26 cellular contexts compared by ENCODE assay signal in the genomic region with DNA sequence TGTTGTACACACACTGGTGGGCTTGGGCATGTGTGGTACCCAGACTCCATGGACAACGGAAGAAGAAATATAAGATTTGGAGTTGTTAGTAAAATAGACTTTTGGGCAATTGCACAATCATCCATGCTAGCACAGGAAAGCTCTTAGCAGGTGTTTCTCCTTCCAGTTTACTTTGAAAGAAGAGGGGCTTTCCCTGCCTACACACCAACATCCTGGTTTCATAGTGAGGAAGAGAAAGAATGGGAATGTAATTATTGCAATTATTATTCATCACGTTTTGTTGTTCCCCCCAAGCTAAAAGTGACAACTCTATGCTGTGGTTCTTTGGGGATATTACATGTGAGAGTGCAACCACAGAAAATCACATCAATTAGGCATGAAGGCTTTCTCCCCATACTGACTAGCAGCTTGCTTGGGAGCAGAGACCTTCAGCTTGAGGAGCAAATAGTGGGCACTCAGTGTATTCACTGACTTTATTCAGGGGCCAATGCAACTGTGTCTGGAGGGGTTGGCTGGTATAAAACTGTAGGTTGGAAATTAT.
"Had no signal": no experiment of that assay in that cellular context is flagged by ENCODE, and none has a peak within 500 bp of the region (broad histone marks: within the 10 kb centered on the region; RNA-seq: fewer than 3 reads in every experiment).

No MANE protein-coding gene starts in this region.

- H3K4me1 ChIP-seq: heart left ventricle, pancreas, stomach, suprapubic skin, tibial nerve had no signal

- H3K4me3 Mint-ChIP-seq: activated CD4-positive, alpha-beta T cell treated with anti-CD3 and anti-CD28 coated beads for 36 hours; dendritic cell treated with granulocyte-macrophage colony-stimulating factor and Interleukin-4, amounts not matched to agents 40 ng/mL and 50 ng/mL, for 4 days; nephron; WTC11 had no signal

- H3K27me3 Mint-ChIP-seq: activated CD4-positive, alpha-beta T cell treated with anti-CD3 and anti-CD28 coated beads for 36 hours; dendritic cell treated with granulocyte-macrophage colony-stimulating factor and Interleukin-4, amounts not matched to agents 40 ng/mL and 50 ng/mL, for 4 days had no signal

- ATAC-seq: activated CD4-positive, alpha-beta T cell treated with anti-CD3 and anti-CD28 coated beads for 36 hours; heart left ventricle; left ventricle myocardium superior; pancreas; right cardiac atrium; WTC11 had no signal

- H3K36me3 Mint-ChIP-seq: activated naive CD4-positive, alpha-beta T cell treated with anti-CD3 and anti-CD28 coated beads, Interleukin-2, amount 50 U/mL, for 72 hours; WTC11 had no signal

- H3K9me3 Mint-ChIP-seq: activated naive CD4-positive, alpha-beta T cell treated with anti-CD3 and anti-CD28 coated beads, Interleukin-2, amount 50 U/mL, for 72 hours; dendritic cell treated with granulocyte-macrophage colony-stimulating factor and Interleukin-4, amounts not matched to agents 40 ng/mL and 50 ng/mL, for 4 days; WTC11 had no signal

- H3K9me3 ChIP-seq: heart left ventricle, neutrophil, pancreas, stomach, suprapubic skin, tibial nerve had no signal

- H3K27me3 ChIP-seq: brain microvascular endothelial cell, heart left ventricle, neutrophil, pancreas, stomach, suprapubic skin, tibial nerve had no signal

- FAIRE-seq: endometrium, islet of Langerhans, pancreas had no signal

- H3K4me3 ChIP-seq: heart left ventricle, pancreas, stomach, suprapubic skin, tibial nerve had no signal

- DNase-seq: activated CD4-positive, alpha-beta T cell treated with anti-CD3 and anti-CD28 coated beads for 36 hours; activated CD4-positive, alpha-beta T cell treated with anti-CD3 and anti-CD28 coated beads, Interleukin-2, amount 50 U/mL, for 48 hours; activated gamma-delta T cell; aorta; brain microvascular endothelial cell; caudate nucleus; effector CD4-positive, alpha-beta T cell; heart left ventricle; left ventricle myocardium superior; mammary epithelial cell; midbrain; pancreas; right cardiac atrium; stimulated activated CD4-positive, alpha-beta T cell treated with anti-CD3 and anti-CD28 coated beads, Interleukin-12 subunit alpha, Interleukin-12 subunit beta, amount 100 ng/mL, for 4 hours; stimulated activated CD4-positive, alpha-beta T cell treated with anti-CD3 and anti-CD28 coated beads, Interleukin-4, amount 100 ng/mL, for 4 hours; stomach; T-helper 9 cell had no signal

- H3K27ac ChIP-seq: brain microvascular endothelial cell, heart left ventricle, neutrophil, pancreas, stomach, suprapubic skin, tibial nerve had no signal

- H3K36me3 ChIP-seq: brain microvascular endothelial cell, heart left ventricle, neutrophil, pancreas, stomach, suprapubic skin, tibial nerve had no signal

- H3K4me1 Mint-ChIP-seq: activated CD4-positive, alpha-beta T cell treated with anti-CD3 and anti-CD28 coated beads for 36 hours; WTC11 had no signal

- H3K27ac Mint-ChIP-seq: activated CD4-positive, alpha-beta T cell treated with anti-CD3 and anti-CD28 coated beads for 36 hours; dendritic cell treated with granulocyte-macrophage colony-stimulating factor and Interleukin-4, amounts not matched to agents 40 ng/mL and 50 ng/mL, for 4 days; nephron; WTC11 had no signal
